In genomic region chr14:33716921-33717320, GRCh38 we compare ENCODE assay signal across 9 cellular contexts.
"Had no signal": no experiment of that assay in that cellular context is flagged by ENCODE, and none has a peak within 500 bp of the region (broad histone marks: within the 10 kb centered on the region; RNA-seq: fewer than 3 reads in every experiment).

No MANE protein-coding gene starts in this region.

- DNase-seq: GOT3, H7, HFFc6, KBM-7 had no signal

- ATAC-seq: HCT116, HepG2 had no signal

- H3K27ac Mint-ChIP-seq: HFFc6, IgD-negative memory B cell had no signal

- H3K27ac ChIP-seq: HL-60 had no signal

- H3K4me3 Mint-ChIP-seq: HFFc6, IgD-negative memory B cell had no signal

- H3K4me3 ChIP-seq: HAP-1 had no signal

- H3K27me3 Mint-ChIP-seq: IgD-negative memory B cell had no signal

- H3K36me3 ChIP-seq: HAP-1 had no signal
